ENCODE assay signal across 7 cellular contexts in the genomic region with DNA sequence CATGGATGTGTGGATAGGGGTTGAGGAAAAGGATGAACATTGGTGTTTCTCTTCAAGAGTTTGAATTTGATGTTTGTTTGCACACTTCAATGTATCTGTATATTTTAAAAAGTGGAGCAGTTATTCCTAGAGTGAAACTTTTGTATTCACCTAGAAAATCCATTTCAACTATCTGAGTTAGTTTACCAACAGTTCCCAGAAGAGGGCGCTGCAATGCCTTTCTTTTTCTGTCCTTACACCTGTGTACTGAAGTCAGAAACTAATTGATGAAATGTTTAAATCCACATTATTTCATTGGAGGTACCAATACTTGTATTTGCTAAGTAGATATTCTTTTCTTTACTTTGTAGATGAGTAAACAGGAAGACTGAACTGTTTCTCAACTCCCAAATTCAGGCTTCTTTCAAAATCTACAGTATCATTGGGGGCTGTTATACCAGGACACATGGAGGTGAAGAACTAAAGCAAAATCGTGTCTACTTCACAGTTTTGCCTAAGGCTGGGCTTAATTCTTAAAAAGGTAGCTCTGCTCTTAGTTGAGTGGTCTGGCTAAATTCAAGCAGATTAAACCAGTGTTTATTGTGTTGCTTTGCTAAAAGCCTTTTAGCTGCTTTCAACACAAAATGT. TPM values are rescaled to one million over a fixed set of nuclear protein-coding genes. Genes with fewer than 3 reads are reported as not detected.
A peak's percentile ranks its signal among the peaks of the same experiment; 100 is the strongest.
DNase-seq lines count a peak whose midpoint lies in the region; ATAC-seq and TF ChIP-seq lines count a peak whose summit lies in the region.

No MANE protein-coding gene starts in this region.

- no peaks in the 10 kb centered on the region for H3K27me3 ChIP-seq in kidney epithelial cell (ENCODE audit: control insufficient read depth, insufficient read depth, low read length)

- no peak overlapping the region for H3K4me3 ChIP-seq in GM12865 (ENCODE audit: low read depth, low read length)
- no peak overlapping the region for H3K4me3 ChIP-seq in kidney epithelial cell (ENCODE audit: low read depth, low read length)

- peak; percentile 79 for DNase-seq in GM12865 (ENCODE audit: low read depth)
- peak in 4 of 5 experiments; percentile 53 to 77 (median 62) for DNase-seq in T-helper 2 cell
- peak; percentile 49 for DNase-seq in amniotic epithelial cell (ENCODE audit: low read depth)
- DNase-seq in kidney epithelial cell (ENCODE audit: low read depth): no peak
- DNase-seq in stimulated activated CD8-positive, alpha-beta memory T cell treated with anti-CD3 and anti-CD28 coated beads, Interleukin-12 subunit alpha, Interleukin-12 subunit beta, amount 100 ng/mL, for 1 hour (ENCODE audit: low read depth): peak; percentile 80

- peaks cover 37 to 40% (median 40%) of the 10 kb centered on the region in 3 donors for H3K4me1 Mint-ChIP-seq in IgD-negative memory B cell

- peaks cover 3% of the 10 kb centered on the region for H3K27me3 Mint-ChIP-seq in IgD-negative memory B cell

- no peaks in the 10 kb centered on the region for H3K36me3 ChIP-seq in kidney epithelial cell (ENCODE audit: control insufficient read depth, insufficient read depth, low read length)

- peaks cover 0 to 3% (median 0%) of the 10 kb centered on the region in 3 donors for H3K9me3 Mint-ChIP-seq in IgD-negative memory B cell

- ATAC-seq in HG02840 (IDR thresholded peaks at IDR 0.05; ENCODE audit: low FRiP score, unreplicated experiment): no peak

- H3K36me3 Mint-ChIP-seq in IgD-negative memory B cell: peaks cover 9% of the 10 kb centered on the region

- peak overlapping the region in 2 of 3 donors; percentile 74 to 80 for H3K27ac Mint-ChIP-seq in IgD-negative memory B cell

- H3K4me3 Mint-ChIP-seq in IgD-negative memory B cell: peak overlapping the region in 2 of 4 donors; percentile 53 to 74

- TF ChIP-seq CTCF in GM12865 (IDR thresholded peaks at IDR 0.05; ENCODE audit: insufficient read depth, low read depth, low read length, missing control alignments) (peak; percentile 62), kidney epithelial cell (IDR thresholded peaks at IDR 0.05; ENCODE audit: insufficient read depth, low read length, poor library complexity, severe bottlenecking) (peak; percentile 66)

RNA-seq across cellular contexts. Expression of gene KLRB1, which starts 26.6 kb away (rescaled TPM):
- 5.7 TPM for polyA plus RNA-seq in IgD-negative memory B cell
- not detected in 2 replicates for total RNA-seq in kidney epithelial cell

RNA-seq across cellular contexts. Expression of gene CLEC2D, which starts 35.2 kb away (rescaled TPM):
- polyA plus RNA-seq in IgD-negative memory B cell: 102 TPM
- 6.9 and 10.1 TPM in 2 replicates for total RNA-seq in kidney epithelial cell
